ENCODE assay signal across 9 cellular contexts in genomic region chr4:133389029-133389428, GRCh38.
"Had no signal": no experiment of that assay in that cellular context is flagged by ENCODE, and none has a peak within 500 bp of the region (broad histone marks: within the 10 kb centered on the region; RNA-seq: fewer than 3 reads in every experiment).

No MANE protein-coding gene starts in this region.

- H3K4me1 Mint-ChIP-seq: GM23338 had no signal

- ATAC-seq: GM23338, HCT116 had no signal

- H3K27ac Mint-ChIP-seq: GM23338, HFFc6 had no signal

- H3K4me3 ChIP-seq: GM23338, HAP-1 had no signal

- H3K4me1 ChIP-seq: HAP-1 had no signal

- H3K4me2 ChIP-seq: GM23338, KMS-11 had no signal

- DNase-seq: H7, HFFc6, Karpas-422, KBM-7 had no signal

- H3K27ac ChIP-seq: KMS-11 had no signal

- FAIRE-seq: HTR-8/SVneo had no signal

- H3K36me3 ChIP-seq: HAP-1 had no signal

- H2AFZ ChIP-seq: GM23338 had no signal

- H3K9me3 ChIP-seq: HAP-1 had no signal

- H3K4me3 Mint-ChIP-seq: GM23338, HFFc6 had no signal

- H3K9ac ChIP-seq: KMS-11 had no signal
